7 cellular contexts compared by ENCODE assay signal in the genomic region with DNA sequence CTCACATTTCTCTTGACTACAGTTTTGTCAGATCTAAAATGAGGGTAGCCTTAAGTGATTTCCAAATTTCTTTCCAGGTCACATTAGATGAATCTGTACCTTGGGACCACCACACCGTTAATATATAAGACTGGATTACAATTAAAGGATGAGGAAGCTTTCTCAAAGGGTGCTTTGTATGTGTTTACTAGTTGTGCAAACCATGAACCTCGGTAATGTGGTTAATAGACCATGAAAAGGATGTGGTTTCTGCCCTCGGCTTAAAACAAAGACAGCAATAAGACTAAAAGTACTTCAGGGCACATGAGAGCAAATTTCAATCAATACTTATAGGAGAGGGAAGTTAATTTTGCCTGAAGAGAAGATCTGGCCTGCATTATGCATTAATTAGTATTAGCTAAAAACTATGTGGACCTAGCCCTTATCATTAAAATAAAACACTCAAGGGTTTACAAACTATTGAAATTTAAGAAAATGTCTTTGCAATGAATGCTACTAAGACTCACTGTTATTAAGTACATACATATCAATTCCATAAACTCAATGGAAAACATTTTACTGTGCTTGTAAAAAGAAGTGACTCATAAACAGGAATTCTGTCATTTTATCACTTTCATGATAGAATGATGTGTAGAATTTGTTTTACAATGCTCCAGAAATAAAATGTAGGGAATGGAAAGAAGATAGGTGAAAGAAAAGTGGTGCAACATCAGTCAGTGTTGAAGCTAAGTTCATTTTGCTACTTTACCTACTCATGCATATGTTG. TPM values are rescaled to one million over a fixed set of nuclear protein-coding genes. Genes with fewer than 3 reads are reported as not detected.
A peak's percentile ranks its signal among the peaks of the same experiment; 100 is the strongest.
DNase-seq lines count a peak whose midpoint lies in the region; ATAC-seq and TF ChIP-seq lines count a peak whose summit lies in the region.

No MANE protein-coding gene starts in this region.

- peak overlapping the region; percentile 95 for H3K9ac ChIP-seq in neural cell (ENCODE audit: low read length)

- peaks cover 28% of the 10 kb centered on the region for H3K79me2 ChIP-seq in neural cell (replicated peaks; ENCODE audit: insufficient read depth, low read length)

- H3K36me3 Mint-ChIP-seq in activated T-helper 2 cell treated with anti-CD3 and anti-CD28 coated beads, Interferon-gamma antibody, Interleukin-2, Interleukin-4, amounts not matched to agents 10 μg/mL and 5 μg/mL and 100 μg/mL, durations not matched to agents 14 hours and 24 hours and 36 hours (ENCODE audit: low read depth) = peaks cover 3% of the 10 kb centered on the region

- H3K27me3 ChIP-seq in neural cell (ENCODE audit: insufficient read depth, low read depth, low read length) = no peaks in the 10 kb centered on the region

- no peaks in the 10 kb centered on the region for H4K20me1 ChIP-seq in neural cell (ENCODE audit: insufficient read depth)

- H3K27ac Mint-ChIP-seq in activated T-helper 2 cell treated with anti-CD3 and anti-CD28 coated beads, Interferon-gamma antibody, Interleukin-2, Interleukin-4, amounts not matched to agents 10 μg/mL and 5 μg/mL and 100 μg/mL, durations not matched to agents 14 hours and 24 hours and 36 hours = no peak overlapping the region

- ATAC-seq in GM18505 (IDR thresholded peaks at IDR 0.05; ENCODE audit: unreplicated experiment) (peak; percentile 40), GM21529 (IDR thresholded peaks at IDR 0.05; ENCODE audit: unreplicated experiment) (peak; percentile 43)

- in situ Hi-C loops in KBM-7 (cut with MboI; ENCODE audit: low pct_unique_long_range_greater_than_20kb, low sequenced_read_pairs) = no loop called here

- TF ChIP-seq POLR2A in GM18505 (IDR thresholded peaks at IDR 0.05; ENCODE audit: borderline replicate concordance, extremely low read depth, insufficient read depth, insufficient read length) = no peak

- no peaks in the 10 kb centered on the region for H3K9me2 ChIP-seq in neural cell (ENCODE audit: insufficient read depth, low read length)

- no peak for TF ChIP-seq RAD21 in neural cell (conservative IDR thresholded peaks at IDR 0.05)

- intact Hi-C loops in activated T-helper 2 cell treated with anti-CD3 and anti-CD28 coated beads, Interferon-gamma antibody, Interleukin-2, Interleukin-4, amounts not matched to agents 10 μg/mL and 5 μg/mL and 100 μg/mL, durations not matched to agents 14 hours and 24 hours and 36 hours (cut with micrococcal nuclease) = no loop called here

- H3K4me2 ChIP-seq in neural cell (ENCODE audit: low read length) = peak overlapping the region; percentile 76

- H2AFZ ChIP-seq in neural cell (ENCODE audit: low read depth, low read length) = peak overlapping the region; percentile 74

- TF ChIP-seq EP300 in neural cell (conservative IDR thresholded peaks at IDR 0.05; ENCODE audit: poor library complexity, severe bottlenecking) = no peak

- peaks cover 14% of the 10 kb centered on the region for H3K4me1 Mint-ChIP-seq in activated T-helper 2 cell treated with anti-CD3 and anti-CD28 coated beads, Interferon-gamma antibody, Interleukin-2, Interleukin-4, amounts not matched to agents 10 μg/mL and 5 μg/mL and 100 μg/mL, durations not matched to agents 14 hours and 24 hours and 36 hours (ENCODE audit: low read depth)

- no peaks in the 10 kb centered on the region for H3K9me3 ChIP-seq in neural cell (ENCODE audit: low read length)

- DNase-seq in KBM-7 (peak; percentile 57), activated T-cell treated with anti-CD3 and anti-CD28 coated beads for 4 hours (no peak), islet precursor cell (no peak)
- DNase-seq in activated T-helper 2 cell treated with anti-CD3 and anti-CD28 coated beads, Interferon-gamma antibody, Interleukin-2, Interleukin-4, amounts not matched to agents 10 μg/mL and 5 μg/mL and 100 μg/mL, durations not matched to agents 14 hours and 24 hours and 36 hours (ENCODE audit: low spot score) = peak; percentile 30

- H3K9me3 Mint-ChIP-seq in activated T-helper 2 cell treated with anti-CD3 and anti-CD28 coated beads, Interferon-gamma antibody, Interleukin-2, Interleukin-4, amounts not matched to agents 10 μg/mL and 5 μg/mL and 100 μg/mL, durations not matched to agents 14 hours and 24 hours and 36 hours = no peaks in the 10 kb centered on the region

- H3K4me3 ChIP-seq in neural cell (ENCODE audit: low read length) = peak overlapping the region; percentile 84

- no peak for TF ChIP-seq CTCF in neural cell (IDR thresholded peaks at IDR 0.05; ENCODE audit: poor library complexity, severe bottlenecking)

- no peak overlapping the region for H3K4me3 Mint-ChIP-seq in activated T-helper 2 cell treated with anti-CD3 and anti-CD28 coated beads, Interferon-gamma antibody, Interleukin-2, Interleukin-4, amounts not matched to agents 10 μg/mL and 5 μg/mL and 100 μg/mL, durations not matched to agents 14 hours and 24 hours and 36 hours (ENCODE audit: low read depth)

- no peaks in the 10 kb centered on the region for H3K36me3 ChIP-seq in neural cell (ENCODE audit: insufficient read depth, low read length)

- peak overlapping the region; percentile 92 for H3K27ac ChIP-seq in neural cell (ENCODE audit: low read length)

- peaks cover 14% of the 10 kb centered on the region for H3K27me3 Mint-ChIP-seq in activated T-helper 2 cell treated with anti-CD3 and anti-CD28 coated beads, Interferon-gamma antibody, Interleukin-2, Interleukin-4, amounts not matched to agents 10 μg/mL and 5 μg/mL and 100 μg/mL, durations not matched to agents 14 hours and 24 hours and 36 hours (ENCODE audit: low read depth)

- H3F3A ChIP-seq in neural cell (ENCODE audit: insufficient read depth, low read length, poor library complexity, severe bottlenecking) = no peaks in the 10 kb centered on the region

TF ChIP-seq in neural cell, 6 proteins besides CTCF, POLR2A, EP300 and RAD21:
- TF ChIP-seq, protein P1, sequence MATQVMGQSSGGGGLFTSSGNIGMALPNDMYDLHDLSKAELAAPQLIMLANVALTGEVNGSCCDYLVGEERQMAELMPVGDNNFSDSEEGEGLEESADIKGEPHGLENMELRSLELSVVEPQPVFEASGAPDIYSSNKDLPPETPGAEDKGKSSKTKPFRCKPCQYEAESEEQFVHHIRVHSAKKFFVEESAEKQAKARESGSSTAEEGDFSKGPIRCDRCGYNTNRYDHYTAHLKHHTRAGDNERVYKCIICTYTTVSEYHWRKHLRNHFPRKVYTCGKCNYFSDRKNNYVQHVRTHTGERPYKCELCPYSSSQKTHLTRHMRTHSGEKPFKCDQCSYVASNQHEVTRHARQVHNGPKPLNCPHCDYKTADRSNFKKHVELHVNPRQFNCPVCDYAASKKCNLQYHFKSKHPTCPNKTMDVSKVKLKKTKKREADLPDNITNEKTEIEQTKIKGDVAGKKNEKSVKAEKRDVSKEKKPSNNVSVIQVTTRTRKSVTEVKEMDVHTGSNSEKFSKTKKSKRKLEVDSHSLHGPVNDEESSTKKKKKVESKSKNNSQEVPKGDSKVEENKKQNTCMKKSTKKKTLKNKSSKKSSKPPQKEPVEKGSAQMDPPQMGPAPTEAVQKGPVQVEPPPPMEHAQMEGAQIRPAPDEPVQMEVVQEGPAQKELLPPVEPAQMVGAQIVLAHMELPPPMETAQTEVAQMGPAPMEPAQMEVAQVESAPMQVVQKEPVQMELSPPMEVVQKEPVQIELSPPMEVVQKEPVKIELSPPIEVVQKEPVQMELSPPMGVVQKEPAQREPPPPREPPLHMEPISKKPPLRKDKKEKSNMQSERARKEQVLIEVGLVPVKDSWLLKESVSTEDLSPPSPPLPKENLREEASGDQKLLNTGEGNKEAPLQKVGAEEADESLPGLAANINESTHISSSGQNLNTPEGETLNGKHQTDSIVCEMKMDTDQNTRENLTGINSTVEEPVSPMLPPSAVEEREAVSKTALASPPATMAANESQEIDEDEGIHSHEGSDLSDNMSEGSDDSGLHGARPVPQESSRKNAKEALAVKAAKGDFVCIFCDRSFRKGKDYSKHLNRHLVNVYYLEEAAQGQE (IDR thresholded peaks at IDR 0.05; ENCODE audit: borderline replicate concordance) = no peak
- TF ChIP-seq POLR2AphosphoS5 (IDR thresholded peaks at IDR 0.05) = no peak

RNA-seq across cellular contexts. Expression of a gene that starts 0.9 kb away (rescaled TPM):
- total RNA-seq in activated T-helper 2 cell treated with anti-CD3 and anti-CD28 coated beads, Interferon-gamma antibody, Interleukin-2, Interleukin-4, amounts not matched to agents 10 μg/mL and 5 μg/mL and 100 μg/mL, durations not matched to agents 14 hours and 24 hours and 36 hours = 30.0 and 31.1 TPM in 2 replicates
- 37.7 and 41.2 TPM in 2 replicates for polyA plus RNA-seq in neural cell
- 68.4 and 80.6 TPM in 2 replicates for polyA minus RNA-seq in neural cell

Comparison
In these comparisons a context has a peak if more than half of its experiments do, and no peak if none do; other contexts are left out.
1. DNase-seq: peak in KBM-7 (single experiment) and activated T-helper 2 cell treated with anti-CD3 and anti-CD28 coated beads, Interferon-gamma antibody, Interleukin-2, Interleukin-4, amounts not matched to agents 10 μg/mL and 5 μg/mL and 100 μg/mL, durations not matched to agents 14 hours and 24 hours and 36 hours (single experiment); none in activated T-cell treated with anti-CD3 and anti-CD28 coated beads for 4 hours (single experiment) and islet precursor cell (single experiment).